In the genomic region with DNA sequence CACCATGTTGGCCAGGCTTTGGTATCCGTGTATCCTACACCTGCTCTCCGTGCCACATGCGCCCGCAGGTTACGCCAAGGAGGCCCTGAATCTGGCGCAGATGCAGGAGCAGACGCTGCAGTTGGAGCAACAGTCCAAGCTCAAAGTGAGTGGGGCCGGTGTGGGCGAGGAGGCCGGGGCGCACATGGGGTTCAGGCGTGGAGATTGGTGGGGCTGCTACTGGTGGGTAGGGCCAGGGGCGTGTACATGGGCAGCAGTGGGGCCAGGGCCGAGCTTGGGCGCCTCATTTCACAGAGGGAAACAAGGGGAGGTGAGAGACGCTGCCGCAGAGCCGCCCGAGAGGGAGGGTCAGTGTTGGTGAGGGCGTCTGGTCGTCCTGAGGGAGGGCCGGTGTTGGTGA, we compare ENCODE assay signal across 32 cellular contexts. TPM values are rescaled to one million over a fixed set of nuclear protein-coding genes. Genes with fewer than 3 reads are reported as not detected.
"Had no signal": no experiment of that assay in that cellular context is flagged by ENCODE, and none has a peak within 500 bp of the region (broad histone marks: within the 10 kb centered on the region; RNA-seq: fewer than 3 reads in every experiment).

No MANE protein-coding gene starts in this region.

- H3K4me3 ChIP-seq: ascending aorta, breast epithelium, cardiac muscle cell, colonic mucosa, esophagus muscularis mucosa, gastrocnemius medialis, heart left ventricle had no signal

- DNase-seq: activated B cell treated with CpG ODN at 0.5 μM for 24 hours; activated CD4-positive, alpha-beta memory T cell treated with anti-CD3 and anti-CD28 coated beads for 36 hours; activated CD4-positive, alpha-beta T cell treated with anti-CD3 and anti-CD28 coated beads for 48 hours; activated CD8-positive, alpha-beta memory T cell treated with anti-CD3 and anti-CD28 coated beads, Interleukin-2, amount 10 ng/mL, durations not matched to agents 7 days and 5 days; activated CD8-positive, alpha-beta memory T cell treated with anti-CD3 and anti-CD28 coated beads, Interleukin-2, amount 50 U/mL, for 48 hours; activated CD8-positive, alpha-beta T cell treated with anti-CD3 and anti-CD28 coated beads, Interleukin-2, amount 10 ng/mL, durations not matched to agents 7 days and 5 days; activated gamma-delta T cell; activated naive CD4-positive, alpha-beta T cell; activated naive CD4-positive, alpha-beta T cell treated with anti-CD3 and anti-CD28 coated beads, Interleukin-2, amount 10 ng/mL, durations not matched to agents 7 days and 5 days; activated naive CD8-positive, alpha-beta T cell treated with anti-CD3 and anti-CD28 coated beads, Interleukin-2, amount 10 ng/mL, durations not matched to agents 7 days and 5 days; activated T-cell treated with anti-CD3 and anti-CD28 coated beads for 4 hours; activated T-cell treated with anti-CD3 and anti-CD28 coated beads, Interleukin-2, amount 50 U/mL, for 24 hours; activated T-cell treated with anti-CD3 and anti-CD28 coated beads, Interleukin-2, amount 50 U/mL, for 72 hours; central memory CD4-positive, alpha-beta T cell; cerebellar nuclear complex; colonic mucosa; effector CD8-positive, alpha-beta T cell; foreskin keratinocyte; gastrocnemius medialis; glutamatergic neuron; heart left ventricle; T-helper 1 cell; T-helper 17 cell; T1000; WERI-Rb-1 had no signal

- H3K36me3 ChIP-seq: breast epithelium, colonic mucosa had no signal

- H3K4me1 ChIP-seq: foreskin keratinocyte had no signal

- ATAC-seq: activated CD4-positive, CD25-positive, alpha-beta regulatory T cell treated with anti-CD3 and anti-CD28 coated beads, Interleukin-2, amount 50 U/mL, for 24 hours; activated CD8-positive, alpha-beta memory T cell treated with anti-CD3 and anti-CD28 coated beads, Interleukin-2, amount 10 ng/mL, durations not matched to agents 7 days and 5 days; activated CD8-positive, alpha-beta T cell treated with anti-CD3 and anti-CD28 coated beads, Interleukin-2, amount 10 ng/mL, durations not matched to agents 7 days and 5 days; activated naive CD4-positive, alpha-beta T cell treated with anti-CD3 and anti-CD28 coated beads, Interleukin-2, amount 50 U/mL, for 72 hours; activated T-cell treated with anti-CD3 and anti-CD28 coated beads, Interleukin-2, amount 50 U/mL, for 72 hours; foreskin keratinocyte; gastrocnemius medialis; heart left ventricle; T-helper 17 cell had no signal

- H3K27me3 ChIP-seq: ascending aorta, breast epithelium, cardiac muscle cell, colonic mucosa, esophagus muscularis mucosa, foreskin keratinocyte, gastrocnemius medialis, heart left ventricle had no signal

- H3K27ac ChIP-seq: ascending aorta, breast epithelium, cardiac muscle cell, colonic mucosa, esophagus muscularis mucosa, foreskin keratinocyte, gastrocnemius medialis, heart left ventricle, WERI-Rb-1 had no signal

- H3K9me3 ChIP-seq: ascending aorta, breast epithelium, colonic mucosa, esophagus muscularis mucosa, gastrocnemius medialis, heart left ventricle had no signal

RNA-seq across cellular contexts. Expression of gene ATAD3C, which starts 27.7 kb away (rescaled TPM):
- total RNA-seq: ascending aorta had no signal

RNA-seq across cellular contexts. Expression of gene VWA1, which starts 41.7 kb away (rescaled TPM):
- total RNA-seq: activated B cell treated with CpG ODN at 0.5 μM for 24 hours, T-helper 17 cell had no signal

RNA-seq across cellular contexts. Expression of gene ANKRD65, which starts 56.1 kb away (rescaled TPM):
- total RNA-seq: activated CD4-positive, alpha-beta memory T cell treated with anti-CD3 and anti-CD28 coated beads for 36 hours; activated CD8-positive, alpha-beta memory T cell treated with anti-CD3 and anti-CD28 coated beads for 36 hours; activated CD8-positive, alpha-beta memory T cell treated with anti-CD3 and anti-CD28 coated beads, Interleukin-2, amount 10 ng/mL, durations not matched to agents 7 days and 5 days; activated CD8-positive, alpha-beta T cell treated with anti-CD3 and anti-CD28 coated beads, Interleukin-2, amount 10 ng/mL, durations not matched to agents 7 days and 5 days; activated naive CD8-positive, alpha-beta T cell treated with anti-CD3 and anti-CD28 coated beads, Interleukin-2, amount 10 ng/mL, durations not matched to agents 7 days and 5 days; T-helper 17 cell had no signal
